In genomic region chr20:48339147-48339985, GRCh38 we compare ENCODE assay signal across 10 cellular contexts.
DNase-seq lines count a peak whose midpoint lies in the region; ATAC-seq, FAIRE-seq and TF ChIP-seq lines count a peak whose summit lies in the region.
"Had no signal": no experiment of that assay in that cellular context is flagged by ENCODE, and none has a peak within 500 bp of the region (broad histone marks: within the 10 kb centered on the region; RNA-seq: fewer than 3 reads in every experiment).

No MANE protein-coding gene starts in this region.

- no peak for TF ChIP-seq EP300 in HepG2 (IDR thresholded peaks at IDR 0.05; ENCODE audit: low read depth in 2 of 2, low read length in 2 of 2)
- TF ChIP-seq EP300 in HepG2 (CRISPR knock-in tag; IDR thresholded peaks at IDR 0.05; ENCODE audit: borderline replicate concordance): no peak

- no peaks in the 10 kb centered on the region for H4K20me1 ChIP-seq in HepG2 (ENCODE audit: insufficient read depth, low read length)

- H3K27ac ChIP-seq in HepG2 (ENCODE audit: extremely low read length, insufficient read depth, low read length): no peak overlapping the region
- no peak overlapping the region for H3K27ac ChIP-seq in right lobe of liver
- no peak overlapping the region for H3K27ac ChIP-seq in substantia nigra (ENCODE audit: low read depth, low read length, poor library complexity, severe bottlenecking)

- no TSS peak for BruUV-seq in HepG2 (replicated peaks; lab: Mats Ljungman, UMichigan)

- H2AFZ ChIP-seq in HepG2 (ENCODE audit: low read length): no peak overlapping the region

- no peaks in the 10 kb centered on the region for H3K79me2 ChIP-seq in HepG2 (ENCODE audit: insufficient read depth, low read length)

- no peaks in the 10 kb centered on the region for H3K36me3 ChIP-seq in HepG2 (replicated peaks in 1 of 2; ENCODE audit: control insufficient read depth in 1 of 2, insufficient read depth in 2 of 2, low read length in 2 of 2)
- no peaks in the 10 kb centered on the region for H3K36me3 ChIP-seq in right lobe of liver

- TF ChIP-seq CTCF in HepG2 (CRISPR knock-in tag; IDR thresholded peaks at IDR 0.05): no peak
- no peak for TF ChIP-seq CTCF in right lobe of liver (IDR thresholded peaks at IDR 0.05)

- POLR2A ChIA-PET in HepG2 (lab: Yijun Ruan, JAX): no interaction called here

- H3K4me2 ChIP-seq in HepG2 (ENCODE audit: low read depth, low read length): no peak overlapping the region

- no peak overlapping the region for H3K9ac ChIP-seq in HepG2 (ENCODE audit: insufficient read depth, low read depth, low read length)

- TF ChIP-seq POLR2A in HepG2 (IDR thresholded peaks at IDR 0.05; ENCODE audit: insufficient read depth in 1 of 2, low read depth in 2 of 2, low read length in 2 of 2): no peak
- TF ChIP-seq POLR2A in right lobe of liver (IDR thresholded peaks at IDR 0.05): no peak

- 42% methylated on average over 13 of the region's 13 CpGs for WGBS in HepG2 (ENCODE audit: low lambda C conversion rate)
- 66% methylated on average over 13 of the region's 13 CpGs for WGBS in right lobe of liver (ENCODE audit: insufficient coverage, low coverage, low lambda C conversion rate, missing lambda C conversion rate)

- FAIRE-seq in HepG2 (lab: Jason Lieb, UNC): no peak

- in situ Hi-C loops in HepG2 (cut with HindIII; ENCODE audit: extremely low pct_ligation_motif_present, low pct_unique_long_range_greater_than_20kb): no loop called here

- no peaks in the 10 kb centered on the region for H3K9me3 ChIP-seq in HepG2 (ENCODE audit: low read length)
- H3K9me3 ChIP-seq in right lobe of liver: no peaks in the 10 kb centered on the region

- 0 out of 3 replicates have a peak, but pooled peaks have one; percentile 13 for ATAC-seq in HepG2
- no peak for ATAC-seq in right lobe of liver
- ATAC-seq in SK-N-SH treated with all-trans-retinoic acid at 6 μM for 48 hours: peak; percentile 77

- H3K27me3 ChIP-seq in HepG2 (ENCODE audit: control insufficient read depth in 1 of 2, insufficient read depth in 2 of 2, low read length in 2 of 2) (peaks cover 5 to 50% of the 10 kb centered on the region in 2 experiments; a peak in 4 of 5 replicates), right lobe of liver (no peaks in the 10 kb centered on the region)

- CTCF ChIA-PET in HepG2 (lab: Yijun Ruan, JAX; ENCODE audit: low intra/inter-chr PET ratio, low total read pairs): no interaction called here

- no peak for TF ChIP-seq RAD21 in HepG2 (CRISPR knock-in tag; IDR thresholded peaks at IDR 0.05)

- H3K4me1 ChIP-seq in HepG2 (ENCODE audit: insufficient read depth, low read length): peaks cover 35% of the 10 kb centered on the region
- no peaks in the 10 kb centered on the region for H3K4me1 ChIP-seq in right lobe of liver

- no peak for DNase-seq in HepG2 (ENCODE audit: low spot score)
- DNase-seq in right lobe of liver: no peak
- peak; percentile 93 for DNase-seq in iris pigment epithelial cell (ENCODE audit: low read depth)
- no peak for DNase-seq in activated gamma-delta T cell (lab: John Stamatoyannopoulos, UW)
- no peak for DNase-seq in NCI-H2107 treated with DMSO at 0.1 percent for 48 hours (lab: John Stamatoyannopoulos, UW; ENCODE audit: unreplicated experiment)
- no peak for DNase-seq in substantia nigra (lab: John Stamatoyannopoulos, UW)
- DNase-seq in Ammon's horn (ENCODE audit: low spot score): no peak
- DNase-seq: AML-193, caudate nucleus had no signal

- H3K4me3 ChIP-seq in HepG2 (replicated peaks in 1 of 3; ENCODE audit: insufficient read depth in 1 of 3, low read depth in 2 of 3, low read length in 3 of 3) (no peak overlapping the region), right lobe of liver (no peak overlapping the region)

- intact Hi-C loops in HepG2 (cut with micrococcal nuclease; ENCODE audit: unreplicated experiment) (no loop called here), right lobe of liver (cut with DNase I) (no loop called here)

TF ChIP-seq in HepG2, 621 proteins besides CTCF, POLR2A, EP300 and RAD21 (continues in another document):
- TF ChIP-seq RARA (CRISPR knock-in tag; IDR thresholded peaks at IDR 0.05) (peak; percentile 68), FOSL2 (CRISPR knock-in tag; IDR thresholded peaks at IDR 0.05) (peak; percentile 76), NR2C2 (CRISPR knock-in tag; IDR thresholded peaks at IDR 0.05; ENCODE audit: borderline replicate concordance) (no peak), ZHX2 (IDR thresholded peaks at IDR 0.05; ENCODE audit: low read depth) (no peak), ZHX2 (CRISPR knock-in tag; IDR thresholded peaks at IDR 0.05; ENCODE audit: borderline replicate concordance) (no peak)

TF ChIP-seq in SK-N-SH treated with all-trans-retinoic acid at 6 μM for 48 hours, 23 proteins besides CTCF, POLR2A, EP300 and RAD21:
- TF ChIP-seq BACH2 (CRISPR knock-in tag; IDR thresholded peaks at IDR 0.05; ENCODE audit: borderline replicate concordance) (no peak), ISL1 (CRISPR knock-in tag; IDR thresholded peaks at IDR 0.05) (0 out of 2 replicates have a peak, but pooled peaks have one; percentile 5)

Comparison
In these comparisons a context has a peak if more than half of its experiments do, and no peak if none do; other contexts are left out.
1. ATAC-seq: peak in HepG2 (single experiment) and SK-N-SH treated with all-trans-retinoic acid at 6 μM for 48 hours (single experiment); none in right lobe of liver (0 of 4).